In genomic region chr12:20546267-20546666, GRCh38 we compare ENCODE assay signal across 31 cellular contexts.
"Had no signal": no experiment of that assay in that cellular context is flagged by ENCODE, and none has a peak within 500 bp of the region (broad histone marks: within the 10 kb centered on the region; RNA-seq: fewer than 3 reads in every experiment).

No MANE protein-coding gene starts in this region.

- H3K36me3 Mint-ChIP-seq: activated naive CD4-positive, alpha-beta T cell treated with anti-CD3 and anti-CD28 coated beads, Interleukin-2, amount 50 U/mL, for 24 hours; activated naive CD8-positive, alpha-beta T cell treated with anti-CD3 and anti-CD28 coated beads for 36 hours had no signal

- H3K27ac Mint-ChIP-seq: activated B cell treated with CpG ODN at 0.5 μM for 24 hours; activated CD8-positive, alpha-beta T cell treated with anti-CD3 and anti-CD28 coated beads for 36 hours; activated naive CD4-positive, alpha-beta T cell treated with anti-CD3 and anti-CD28 coated beads, Interleukin-2, amount 50 U/mL, for 24 hours; activated naive CD8-positive, alpha-beta T cell treated with anti-CD3 and anti-CD28 coated beads for 36 hours; activated naive CD8-positive, alpha-beta T cell treated with anti-CD3 and anti-CD28 coated beads, Interleukin-2, amount 50 U/mL, for 24 hours; activated T-helper 17 cell treated with anti-CD3 and anti-CD28 coated beads, Interleukin-2, amount 50 U/mL, for 72 hours; T-helper 17 cell; T-helper 2 cell treated with Interferon-gamma antibody and Interleukin-4, amounts not matched to agents 5 μg/mL and 100 μg/mL, for 36 hours had no signal

- H3K4me1 ChIP-seq: adrenal gland, body of pancreas, colonic mucosa had no signal

- H3K4me3 Mint-ChIP-seq: activated B cell treated with CpG ODN at 0.5 μM for 24 hours; activated CD8-positive, alpha-beta T cell treated with anti-CD3 and anti-CD28 coated beads for 36 hours; activated naive CD4-positive, alpha-beta T cell treated with anti-CD3 and anti-CD28 coated beads, Interleukin-2, amount 50 U/mL, for 24 hours; activated naive CD8-positive, alpha-beta T cell treated with anti-CD3 and anti-CD28 coated beads for 36 hours; activated naive CD8-positive, alpha-beta T cell treated with anti-CD3 and anti-CD28 coated beads, Interleukin-2, amount 50 U/mL, for 24 hours; activated T-cell treated with anti-CD3 and anti-CD28 coated beads, Interleukin-2, amount 50 U/mL, for 4 hours; activated T-helper 17 cell treated with anti-CD3 and anti-CD28 coated beads, Interleukin-2, amount 50 U/mL, for 72 hours; T-helper 17 cell; T-helper 2 cell treated with Interferon-gamma antibody and Interleukin-4, amounts not matched to agents 5 μg/mL and 100 μg/mL, for 36 hours had no signal

- ATAC-seq: activated CD4-positive, CD25-positive, alpha-beta regulatory T cell treated with anti-CD3 and anti-CD28 coated beads, Interleukin-2, amount 50 U/mL, for 24 hours; activated CD8-positive, alpha-beta T cell treated with anti-CD3 and anti-CD28 coated beads for 36 hours; activated naive CD8-positive, alpha-beta T cell treated with anti-CD3 and anti-CD28 coated beads, Interleukin-2, amount 50 U/mL, for 24 hours; activated T-cell treated with anti-CD3 and anti-CD28 coated beads, Interleukin-2, amount 50 U/mL, for 4 hours; activated T-helper 17 cell treated with anti-CD3 and anti-CD28 coated beads, Interleukin-2, amount 50 U/mL, for 72 hours; body of pancreas; gastroesophageal sphincter; T-helper 17 cell had no signal

- H3K4me3 ChIP-seq: adrenal gland, body of pancreas, colonic mucosa, esophagus squamous epithelium, gastroesophageal sphincter had no signal

- H3K27me3 Mint-ChIP-seq: activated B cell treated with CpG ODN at 0.5 μM for 24 hours; activated CD8-positive, alpha-beta T cell treated with anti-CD3 and anti-CD28 coated beads for 36 hours; activated naive CD4-positive, alpha-beta T cell treated with anti-CD3 and anti-CD28 coated beads, Interleukin-2, amount 50 U/mL, for 24 hours; activated naive CD8-positive, alpha-beta T cell treated with anti-CD3 and anti-CD28 coated beads for 36 hours; activated naive CD8-positive, alpha-beta T cell treated with anti-CD3 and anti-CD28 coated beads, Interleukin-2, amount 50 U/mL, for 24 hours; activated T-helper 17 cell treated with anti-CD3 and anti-CD28 coated beads, Interleukin-2, amount 50 U/mL, for 72 hours had no signal

- H3K9me3 ChIP-seq: adrenal gland, body of pancreas, colonic mucosa, esophagus squamous epithelium, gastroesophageal sphincter had no signal

- DNase-seq: activated B cell treated with CpG ODN at 0.5 μM for 24 hours; activated CD4-positive, alpha-beta T cell treated with anti-CD3 and anti-CD28 coated beads for 48 hours; activated CD4-positive, alpha-beta T cell treated with anti-CD3 and anti-CD28 coated beads, Interleukin-2, amount 50 U/mL, for 1 hour; activated CD4-positive, alpha-beta T cell treated with anti-CD3 and anti-CD28 coated beads, Interleukin-2, amount 50 U/mL, for 48 hours; activated CD8-positive, alpha-beta memory T cell treated with anti-CD3 and anti-CD28 coated beads for 24 hours; activated CD8-positive, alpha-beta T cell treated with anti-CD3 and anti-CD28 coated beads for 36 hours; activated effector memory CD4-positive, alpha-beta T cell treated with Interleukin-2 at 50 U/mL for 16 hours; activated gamma-delta T cell treated with Interleukin-2 at 50 U/mL for 16 hours; activated naive CD4-positive, alpha-beta T cell treated with Interleukin-2 at 50 U/mL for 16 hours; activated naive CD8-positive, alpha-beta T cell treated with anti-CD3 and anti-CD28 coated beads for 36 hours; activated naive CD8-positive, alpha-beta T cell treated with anti-CD3 and anti-CD28 coated beads, Interleukin-2, amount 50 U/mL, for 24 hours; activated T-cell treated with anti-CD3 and anti-CD28 coated beads, Interleukin-2, amount 50 U/mL, for 4 hours; adrenal gland; amygdala; aorta; body of pancreas; central memory CD4-positive, alpha-beta T cell; cerebellar nuclear complex; colonic mucosa; effector CD8-positive, alpha-beta T cell; esophagus squamous epithelium; foreskin melanocyte; T-helper 1 cell; T-helper 17 cell; T1000; WERI-Rb-1 had no signal

- H3K9me3 Mint-ChIP-seq: activated B cell treated with CpG ODN at 0.5 μM for 24 hours; activated CD8-positive, alpha-beta T cell treated with anti-CD3 and anti-CD28 coated beads for 36 hours; activated naive CD4-positive, alpha-beta T cell treated with anti-CD3 and anti-CD28 coated beads, Interleukin-2, amount 50 U/mL, for 24 hours; activated naive CD8-positive, alpha-beta T cell treated with anti-CD3 and anti-CD28 coated beads for 36 hours; activated naive CD8-positive, alpha-beta T cell treated with anti-CD3 and anti-CD28 coated beads, Interleukin-2, amount 50 U/mL, for 24 hours; activated T-cell treated with anti-CD3 and anti-CD28 coated beads, Interleukin-2, amount 50 U/mL, for 4 hours; activated T-helper 17 cell treated with anti-CD3 and anti-CD28 coated beads, Interleukin-2, amount 50 U/mL, for 72 hours; T-helper 2 cell treated with Interferon-gamma antibody and Interleukin-4, amounts not matched to agents 5 μg/mL and 100 μg/mL, for 36 hours had no signal

- H3K4me1 Mint-ChIP-seq: activated B cell treated with CpG ODN at 0.5 μM for 24 hours; activated naive CD4-positive, alpha-beta T cell treated with anti-CD3 and anti-CD28 coated beads, Interleukin-2, amount 50 U/mL, for 24 hours; activated naive CD8-positive, alpha-beta T cell treated with anti-CD3 and anti-CD28 coated beads for 36 hours; activated naive CD8-positive, alpha-beta T cell treated with anti-CD3 and anti-CD28 coated beads, Interleukin-2, amount 50 U/mL, for 24 hours; activated T-helper 17 cell treated with anti-CD3 and anti-CD28 coated beads, Interleukin-2, amount 50 U/mL, for 72 hours; T-helper 17 cell had no signal

- H3K36me3 ChIP-seq: adrenal gland, colonic mucosa, esophagus squamous epithelium, gastroesophageal sphincter, WERI-Rb-1 had no signal
